In genomic region chr1:39139723-39140360, GRCh38 we compare ENCODE assay signal across 26 cellular contexts.
DNase-seq lines count a peak whose midpoint lies in the region; ATAC-seq, FAIRE-seq and TF ChIP-seq lines count a peak whose summit lies in the region.
"Had no signal": no experiment of that assay in that cellular context is flagged by ENCODE, and none has a peak within 500 bp of the region (broad histone marks: within the 10 kb centered on the region; RNA-seq: fewer than 3 reads in every experiment).

No MANE protein-coding gene starts in this region.

- H3K4me3 Mint-ChIP-seq in natural killer cell treated with Interleukin-12 subunit alpha and Interleukin-12 subunit beta and Interleukin-15 and Interleukin-18, amount 100 ng/mL, for 72 hours = no peak overlapping the region
- H3K4me3 Mint-ChIP-seq: activated CD4-positive, alpha-beta T cell treated with anti-CD3 and anti-CD28 coated beads, Interleukin-2, amount 10 ng/mL, durations not matched to agents 24 days and 14 days; activated naive CD4-positive, alpha-beta T cell treated with anti-CD3 and anti-CD28 coated beads for 36 hours; endodermal cell; naive B cell had no signal

- H3K4me3 ChIP-seq in right atrium auricular region (no peak overlapping the region), keratinocyte (ENCODE audit: control insufficient read depth in 2 of 3, extremely low read depth in 1 of 3, insufficient read depth in 2 of 3, low read depth in 1 of 3, low read length in 3 of 3) (no peak overlapping the region), upper lobe of right lung (no peak overlapping the region)
- H3K4me3 ChIP-seq: A549, BLaER1, SJCRH30, vagina had no signal

- no peaks in the 10 kb centered on the region for H3K27me3 Mint-ChIP-seq in natural killer cell treated with Interleukin-12 subunit alpha and Interleukin-12 subunit beta and Interleukin-15 and Interleukin-18, amount 100 ng/mL, for 72 hours

- H3K27ac Mint-ChIP-seq in natural killer cell treated with Interleukin-12 subunit alpha and Interleukin-12 subunit beta and Interleukin-15 and Interleukin-18, amount 100 ng/mL, for 72 hours = peak overlapping the region in 1 of 2 donors; percentile 26
- H3K27ac Mint-ChIP-seq: activated CD4-positive, alpha-beta T cell treated with anti-CD3 and anti-CD28 coated beads, Interleukin-2, amount 10 ng/mL, durations not matched to agents 24 days and 14 days; activated naive CD4-positive, alpha-beta T cell treated with anti-CD3 and anti-CD28 coated beads for 36 hours; endodermal cell had no signal

- no peak for TF ChIP-seq CTCF in right atrium auricular region (IDR thresholded peaks at IDR 0.05)
- no peak for TF ChIP-seq CTCF in keratinocyte (optimal IDR thresholded peaks at IDR 0.05 in 1 of 3, IDR thresholded peaks at IDR 0.05 in 1 of 3, conservative IDR thresholded peaks at IDR 0.05 in 1 of 3; ENCODE audit: extremely low read depth in 1 of 3, insufficient read depth in 2 of 3, low read length in 3 of 3)
- TF ChIP-seq CTCF in upper lobe of right lung (IDR thresholded peaks at IDR 0.05) = no peak

- H4K20me1 ChIP-seq in keratinocyte (ENCODE audit: control insufficient read depth, extremely low read depth, insufficient read depth, low read length) = peaks cover 4% of the 10 kb centered on the region

- H3K9ac ChIP-seq in keratinocyte (ENCODE audit: control insufficient read depth, extremely low read depth, insufficient read depth, low read length) = no peak overlapping the region
- H3K9ac ChIP-seq: BLaER1 had no signal

- H3K4me1 ChIP-seq in right atrium auricular region (peaks cover 0 to 21% of the 10 kb centered on the region in 2 donors), keratinocyte (ENCODE audit: control insufficient read depth, extremely low read depth, insufficient read depth, low read length) (peaks cover 53% of the 10 kb centered on the region), upper lobe of right lung (peaks cover 51% of the 10 kb centered on the region)

- H3K9me1 ChIP-seq in keratinocyte (ENCODE audit: control insufficient read depth, extremely low read depth, insufficient read depth, low read length) = peaks cover 5% of the 10 kb centered on the region

- ATAC-seq in left ventricle myocardium superior = peak; percentile 65
- ATAC-seq in upper lobe of right lung = no peak
- no peak for ATAC-seq in GM18502 (IDR thresholded peaks at IDR 0.05; ENCODE audit: poor library complexity, unreplicated experiment)
- ATAC-seq in natural killer cell treated with Interleukin-12 subunit alpha and Interleukin-12 subunit beta and Interleukin-15 and Interleukin-18, amount 100 ng/mL, for 72 hours = no peak
- no peak for ATAC-seq in GM21423 (IDR thresholded peaks at IDR 0.05; ENCODE audit: unreplicated experiment)
- ATAC-seq: A549 had no signal

- H3K79me2 ChIP-seq in keratinocyte (ENCODE audit: control insufficient read depth, insufficient read depth, low read length) = peaks cover 83% of the 10 kb centered on the region

- H2AFZ ChIP-seq in keratinocyte (ENCODE audit: control insufficient read depth, low read length) = no peak overlapping the region

- H3K4me1 Mint-ChIP-seq in natural killer cell treated with Interleukin-12 subunit alpha and Interleukin-12 subunit beta and Interleukin-15 and Interleukin-18, amount 100 ng/mL, for 72 hours (ENCODE audit: low read depth in 2 of 2) = peaks cover 0 to 12% of the 10 kb centered on the region in 2 donors

- H3K9me3 Mint-ChIP-seq in natural killer cell treated with Interleukin-12 subunit alpha and Interleukin-12 subunit beta and Interleukin-15 and Interleukin-18, amount 100 ng/mL, for 72 hours = no peaks in the 10 kb centered on the region
- H3K9me3 Mint-ChIP-seq: activated CD4-positive, alpha-beta T cell treated with anti-CD3 and anti-CD28 coated beads, Interleukin-2, amount 10 ng/mL, durations not matched to agents 24 days and 14 days; activated naive CD4-positive, alpha-beta T cell treated with anti-CD3 and anti-CD28 coated beads for 36 hours; endodermal cell; naive B cell had no signal

- intact Hi-C loops in left ventricle myocardium superior (cut with micrococcal nuclease) (no loop called here), upper lobe of right lung (cut with DNase I) (no loop called here)

- FAIRE-seq in keratinocyte (lab: Jason Lieb, UNC) = no peak
- FAIRE-seq: A549 had no signal

- H3K27me3 ChIP-seq in right atrium auricular region = no peaks in the 10 kb centered on the region
- no peaks in the 10 kb centered on the region for H3K27me3 ChIP-seq in keratinocyte (ENCODE audit: control insufficient read depth, extremely low read depth, insufficient read depth, low read length)
- no peaks in the 10 kb centered on the region for H3K27me3 ChIP-seq in upper lobe of right lung
- H3K27me3 ChIP-seq: BLaER1, SJCRH30, vagina had no signal

- H3K36me3 Mint-ChIP-seq in natural killer cell treated with Interleukin-12 subunit alpha and Interleukin-12 subunit beta and Interleukin-15 and Interleukin-18, amount 100 ng/mL, for 72 hours = no peaks in the 10 kb centered on the region
- H3K36me3 Mint-ChIP-seq: naive B cell had no signal

- no peaks in the 10 kb centered on the region for H3K9me3 ChIP-seq in right atrium auricular region
- no peaks in the 10 kb centered on the region for H3K9me3 ChIP-seq in keratinocyte (ENCODE audit: control insufficient read depth, low read depth, low read length)
- H3K9me3 ChIP-seq in upper lobe of right lung = no peaks in the 10 kb centered on the region
- H3K9me3 ChIP-seq: A549, BLaER1, SJCRH30, vagina had no signal

- H3K36me3 ChIP-seq in right atrium auricular region (no peaks in the 10 kb centered on the region), keratinocyte (ENCODE audit: control insufficient read depth in 2 of 2, extremely low read depth in 1 of 2, insufficient read depth in 2 of 2, low read length in 2 of 2) (peaks cover 0 to 9% of the 10 kb centered on the region in 2 experiments), upper lobe of right lung (no peaks in the 10 kb centered on the region)
- H3K36me3 ChIP-seq: vagina had no signal

- no peak overlapping the region for H3K4me2 ChIP-seq in keratinocyte (ENCODE audit: control insufficient read depth, extremely low read depth, insufficient read depth, low read depth, low read length)
- H3K4me2 ChIP-seq: A549, BLaER1 had no signal

- dilution Hi-C loops in keratinocyte (cut with MboI; ENCODE audit: extremely low pct_ligation_motif_present, low sequenced_read_pairs) = no loop called here

- H3K27ac ChIP-seq in right atrium auricular region (no peak overlapping the region), keratinocyte (ENCODE audit: control insufficient read depth, insufficient read depth, low read length) (peak overlapping the region; percentile 82), upper lobe of right lung (peak overlapping the region; percentile 42)
- H3K27ac ChIP-seq: A549, BLaER1, SJCRH30, vagina had no signal

- DNase-seq in left ventricle myocardium superior = no peak
- DNase-seq in right atrium auricular region (ENCODE audit: low spot score) = no peak
- DNase-seq in amniotic epithelial cell (ENCODE audit: low read depth) = peak; percentile 51
- no peak for DNase-seq in keratinocyte (ENCODE audit: low read depth, low spot score)
- DNase-seq in upper lobe of right lung = no peak
- DNase-seq in natural killer cell treated with Interleukin-12 subunit alpha and Interleukin-12 subunit beta and Interleukin-15 and Interleukin-18, amount 100 ng/mL, for 72 hours (ENCODE audit: low spot score) = no peak
- DNase-seq: activated CD4-positive, alpha-beta T cell treated with anti-CD3 and anti-CD28 coated beads, Interleukin-2, amount 10 ng/mL, durations not matched to agents 24 days and 14 days; activated naive CD4-positive, alpha-beta T cell treated with anti-CD3 and anti-CD28 coated beads for 36 hours; activated T-cell treated with anti-CD3 and anti-CD28 coated beads, Interleukin-2, amount 50 U/mL, for 48 hours; aorta; endodermal cell; head of caudate nucleus; naive B cell; NCI-H1417 treated with DMSO at 0.1 percent for 48 hours; NCI-H2081 treated with DMSO at 0.1 percent for 48 hours; NCI-H345; retina; stimulated activated CD4-positive, alpha-beta T cell treated with anti-CD3 and anti-CD28 coated beads, Interleukin-12 subunit alpha, Interleukin-12 subunit beta, amount 100 ng/mL, for 4 hours; stimulated activated CD4-positive, alpha-beta T cell treated with anti-CD3 and anti-CD28 coated beads, Interleukin-4, amount 100 ng/mL, for 4 hours; stimulated activated naive CD4-positive, alpha-beta T cell had no signal

Comparison
In these comparisons a context has a peak if more than half of its experiments do, and no peak if none do; other contexts are left out.
1. H3K27ac ChIP-seq: peak in keratinocyte (single experiment) and upper lobe of right lung (single experiment); none in right atrium auricular region (0 of 2).